In genomic region chr1:231964955-231965354, GRCh38 we compare ENCODE assay signal across 16 cellular contexts.
DNase-seq lines count a peak whose midpoint lies in the region; ATAC-seq lines count a peak whose summit lies in the region.
"Had no signal": no experiment of that assay in that cellular context is flagged by ENCODE, and none has a peak within 500 bp of the region (broad histone marks: within the 10 kb centered on the region; RNA-seq: fewer than 3 reads in every experiment).

No MANE protein-coding gene starts in this region.

- peaks cover 8% of the 10 kb centered on the region for H3K4me1 Mint-ChIP-seq in T-helper 17 cell
- H3K4me1 Mint-ChIP-seq in stimulated activated naive CD8-positive, alpha-beta T cell treated with anti-CD3 and anti-CD28 coated beads, Interleukin-15, amount 100 ng/mL, for 72 hours: no peaks in the 10 kb centered on the region
- H3K4me1 Mint-ChIP-seq: IgD-negative memory B cell had no signal

- H3K27ac Mint-ChIP-seq in T-helper 17 cell: peak overlapping the region; percentile 1
- no peak overlapping the region for H3K27ac Mint-ChIP-seq in stimulated activated naive CD8-positive, alpha-beta T cell treated with anti-CD3 and anti-CD28 coated beads, Interleukin-15, amount 100 ng/mL, for 72 hours
- H3K27ac Mint-ChIP-seq: H9, IgD-negative memory B cell had no signal

- peak; percentile 0 for DNase-seq in NOMO-1 treated with DMSO at 0.1 percent for 48 hours (lab: John Stamatoyannopoulos, UW; ENCODE audit: unreplicated experiment)
- DNase-seq in NOMO-1 treated with dmso at 0.1 percent for 144 hours (lab: John Stamatoyannopoulos, UW; ENCODE audit: unreplicated experiment): no peak
- DNase-seq in AML-193 (lab: John Stamatoyannopoulos, UW): peak; percentile 36 to 55
- DNase-seq in CD1c-positive myeloid dendritic cell (ENCODE audit: extremely low spot score): peak; percentile 40
- DNase-seq in T-helper 17 cell: no peak
- no peak for DNase-seq in stimulated activated naive CD8-positive, alpha-beta T cell treated with anti-CD3 and anti-CD28 coated beads, Interleukin-15, amount 100 ng/mL, for 72 hours
- DNase-seq in iPS-NIHi11 (ENCODE audit: low spot score): no peak
- DNase-seq: BE2C; C1 segment of cervical spinal cord; CD4-positive, alpha-beta memory T cell; GF-D8; H9; KBM-7 had no signal

- no peak for ATAC-seq in T-helper 17 cell
- no peak for ATAC-seq in GM18498 (IDR thresholded peaks at IDR 0.05; ENCODE audit: unreplicated experiment)
- ATAC-seq in stimulated activated naive CD8-positive, alpha-beta T cell treated with anti-CD3 and anti-CD28 coated beads, Interleukin-15, amount 100 ng/mL, for 72 hours: no peak
- ATAC-seq: HepG2 had no signal

- H3K36me3 Mint-ChIP-seq in T-helper 17 cell (ENCODE audit: low read depth): no peaks in the 10 kb centered on the region

- H3K9me3 ChIP-seq in T-helper 17 cell (ENCODE audit: control insufficient read depth, low read length, poor library complexity, severe bottlenecking): no peaks in the 10 kb centered on the region
- H3K9me3 ChIP-seq: BE2C had no signal

- no peaks in the 10 kb centered on the region for H3K9me3 Mint-ChIP-seq in stimulated activated naive CD8-positive, alpha-beta T cell treated with anti-CD3 and anti-CD28 coated beads, Interleukin-15, amount 100 ng/mL, for 72 hours
- H3K9me3 Mint-ChIP-seq: H9, IgD-negative memory B cell had no signal

- H3K27me3 Mint-ChIP-seq in T-helper 17 cell: no peaks in the 10 kb centered on the region
- H3K27me3 Mint-ChIP-seq in stimulated activated naive CD8-positive, alpha-beta T cell treated with anti-CD3 and anti-CD28 coated beads, Interleukin-15, amount 100 ng/mL, for 72 hours: no peaks in the 10 kb centered on the region
- H3K27me3 Mint-ChIP-seq: CD4-positive, alpha-beta memory T cell; IgD-negative memory B cell had no signal

- no peak overlapping the region for H3K4me3 Mint-ChIP-seq in T-helper 17 cell
- H3K4me3 Mint-ChIP-seq in stimulated activated naive CD8-positive, alpha-beta T cell treated with anti-CD3 and anti-CD28 coated beads, Interleukin-15, amount 100 ng/mL, for 72 hours: no peak overlapping the region
- H3K4me3 Mint-ChIP-seq: CD4-positive, alpha-beta memory T cell; H9; IgD-negative memory B cell had no signal

Comparison
In these comparisons a context has a peak if more than half of its experiments do, and no peak if none do; other contexts are left out.
1. DNase-seq: peak in NOMO-1 treated with DMSO at 0.1 percent for 48 hours (single experiment), AML-193 (2 of 2) and CD1c-positive myeloid dendritic cell (single experiment); none in NOMO-1 treated with dmso at 0.1 percent for 144 hours (single experiment), T-helper 17 cell (0 of 3), stimulated activated naive CD8-positive, alpha-beta T cell treated with anti-CD3 and anti-CD28 coated beads, Interleukin-15, amount 100 ng/mL, for 72 hours (0 of 2) and iPS-NIHi11 (single experiment).